ENCODE assay signal across 8 cellular contexts in genomic region chr20:62121776-62122658, GRCh38. TPM values are rescaled to one million over a fixed set of nuclear protein-coding genes. Genes with fewer than 3 reads are reported as not detected.
DNase-seq lines count a peak whose midpoint lies in the region; ATAC-seq and TF ChIP-seq lines count a peak whose summit lies in the region.

Gene LSM14B (plus strand): TSS chr20:62122475. CDS start chr20:62122667, 192 bp downstream.

- in situ Hi-C loops in astrocyte of the cerebellum (cut with HindIII; ENCODE audit: low sequenced_read_pairs) = no loop called here

- ATAC-seq in GM18511 (IDR thresholded peaks at IDR 0.05; ENCODE audit: unreplicated experiment) (peak; percentile 80), HG03025 (IDR thresholded peaks at IDR 0.05; ENCODE audit: low FRiP score, unreplicated experiment) (peak; percentile 66), aorta (ENCODE audit: low FRiP score) (peak; percentile 96)

- no peak for TF ChIP-seq CTCF in astrocyte of the cerebellum (IDR thresholded peaks at IDR 0.05; ENCODE audit: low read depth, low read length, missing control alignments)

- H3K36me3 ChIP-seq in aorta (ENCODE audit: control insufficient read depth in 1 of 2, insufficient read depth in 2 of 2, low read length in 1 of 2) = peaks cover 0 to 6% of the 10 kb centered on the region in 2 donors

- intact Hi-C loops in aorta (cut with DNase I) = loop anchor here in 1 of 2 donors (1.0 to 5.0 kb wide), 2 partner anchors 55 to 100 kb away; no protein-coding TSS in a partner anchor

- DNase-seq in NCI-H2081 (lab: John Stamatoyannopoulos, UW) (peak; percentile 94 to 97), T-helper 9 cell (peak; percentile 90), astrocyte of the cerebellum (ENCODE audit: low read depth) (peak; percentile 89), hepatic stellate cell (ENCODE audit: low spot score) (peak; percentile 99), renal cortical epithelial cell (ENCODE audit: low read depth) (peak; percentile 85), aorta (peak; percentile 97 to 98)

- H3K27me3 ChIP-seq in aorta (ENCODE audit: control insufficient read depth in 1 of 2, insufficient read depth in 2 of 2, low read length in 1 of 2) = no peaks in the 10 kb centered on the region

- WGBS in aorta, 2 donors = 1% methylated on average over 77 to 125 of the region's 125 CpGs

- H3K27ac ChIP-seq in aorta (ENCODE audit: low read depth in 1 of 2, low read length in 2 of 2) = peak within 1 kb of the TSS; percentile 14 to 90

- no peaks in the 10 kb centered on the region for H3K9me3 ChIP-seq in aorta (ENCODE audit: control insufficient read depth, low read length)

- H3K4me1 ChIP-seq in aorta (ENCODE audit: control insufficient read depth in 1 of 2, insufficient read depth in 2 of 2, low read length in 2 of 2) = peaks cover 0 to 2% of the 10 kb centered on the region in 2 donors

- peak within 1 kb of the TSS; percentile 58 for H3K4me3 ChIP-seq in astrocyte of the cerebellum (ENCODE audit: low read depth, low read length)
- peak within 1 kb of the TSS; percentile 85 to 87 for H3K4me3 ChIP-seq in aorta (ENCODE audit: low read length in 2 of 2)

RNA-seq across cellular contexts. Expression of gene LSM14B, which starts in this region (rescaled TPM):
- total RNA-seq in renal cortical epithelial cell (29.7 and 34.7 TPM in 2 replicates), aorta (10 to 100 TPM; 25.0 to 29.5 TPM)
- polyA plus RNA-seq in aorta = 10 to 100 TPM; 14.5 to 14.8 TPM

Comparison
In these comparisons a context has a peak if more than half of its experiments do, and no peak if none do; other contexts are left out.
1. Peak in every context shown above with its lines: DNase-seq, ATAC-seq, H3K4me3 ChIP-seq and H3K27ac ChIP-seq.